11 cellular contexts compared by ENCODE assay signal in the genomic region with DNA sequence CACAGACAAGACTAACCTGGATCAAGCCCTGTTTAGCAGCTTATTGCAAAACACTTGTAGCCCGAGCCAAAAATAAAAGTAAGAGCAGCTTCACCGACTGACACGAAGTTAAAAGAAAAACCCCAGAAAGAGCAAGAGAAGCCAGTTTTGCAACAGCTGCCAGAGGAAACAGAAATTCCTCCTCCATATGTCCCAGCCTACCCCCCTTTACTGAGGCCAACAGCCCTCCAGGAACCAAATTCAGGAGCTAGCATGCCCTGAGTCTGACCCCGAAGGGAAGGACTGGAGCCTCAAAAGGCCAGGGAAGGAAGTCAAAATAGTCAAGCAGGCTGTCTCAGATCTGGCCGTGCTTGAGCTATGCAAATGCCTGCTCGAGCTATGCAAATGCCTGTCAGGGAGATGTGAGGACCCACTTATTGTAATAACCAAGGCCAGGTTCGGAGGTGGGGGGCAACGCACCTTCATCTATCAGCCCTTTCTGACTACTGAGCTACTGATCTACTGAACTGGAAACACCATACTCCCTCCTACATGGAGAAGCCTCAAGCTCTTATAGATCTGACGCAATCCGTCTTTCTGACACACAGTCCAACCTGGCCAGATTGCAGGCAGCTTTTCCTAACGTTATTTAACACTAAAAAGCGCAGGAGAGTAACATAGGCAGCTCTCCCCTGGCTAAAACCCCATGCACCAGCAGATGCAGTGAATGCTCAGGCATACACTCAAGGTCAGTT. TPM values are rescaled to one million over a fixed set of nuclear protein-coding genes. Genes with fewer than 3 reads are reported as not detected.
A peak's percentile ranks its signal among the peaks of the same experiment; 100 is the strongest.
DNase-seq lines count a peak whose midpoint lies in the region; ATAC-seq and TF ChIP-seq lines count a peak whose summit lies in the region.
"Had no signal": no experiment of that assay in that cellular context is flagged by ENCODE, and none has a peak within 500 bp of the region (broad histone marks: within the 10 kb centered on the region; RNA-seq: fewer than 3 reads in every experiment).

No MANE protein-coding gene starts in this region.

- H3K4me3 Mint-ChIP-seq in Calu3 (ENCODE audit: low read depth, unreplicated experiment) (no peak overlapping the region), nephron progenitor cell (peak overlapping the region; percentile 59)
- H3K4me3 Mint-ChIP-seq in naive thymus-derived CD8-positive, alpha-beta T cell: no peak overlapping the region

- H3K9me3 Mint-ChIP-seq in Calu3 (ENCODE audit: low read depth, unreplicated experiment) (no peaks in the 10 kb centered on the region), nephron progenitor cell (peaks cover 3% of the 10 kb centered on the region)
- peaks cover 0 to 2% (median 0%) of the 10 kb centered on the region in 9 donors for H3K9me3 Mint-ChIP-seq in naive thymus-derived CD8-positive, alpha-beta T cell

- peaks cover 0 to 7% (median 0%) of the 10 kb centered on the region in 3 donors for H3K27me3 ChIP-seq in gastrocnemius medialis

- no peak for ATAC-seq in HG03159 (IDR thresholded peaks at IDR 0.05; ENCODE audit: unreplicated experiment)
- ATAC-seq in gastrocnemius medialis: no peak
- no peak for ATAC-seq in naive thymus-derived CD8-positive, alpha-beta T cell

- H3K9me3 ChIP-seq in gastrocnemius medialis: no peaks in the 10 kb centered on the region

- H3K4me1 Mint-ChIP-seq in Calu3 (ENCODE audit: low read depth, unreplicated experiment): peaks cover 14% of the 10 kb centered on the region
- peaks cover 74% of the 10 kb centered on the region for H3K4me1 Mint-ChIP-seq in nephron progenitor cell
- H3K4me1 Mint-ChIP-seq in naive thymus-derived CD8-positive, alpha-beta T cell: peaks cover 0 to 11% (median 7%) of the 10 kb centered on the region in 4 donors

- H3K27ac Mint-ChIP-seq in Calu3 (ENCODE audit: unreplicated experiment) (no peak overlapping the region), nephron progenitor cell (peak overlapping the region; percentile 74)
- no peak overlapping the region for H3K27ac Mint-ChIP-seq in naive thymus-derived CD8-positive, alpha-beta T cell

- DNase-seq in Calu3 (peak; percentile 25), NAMALWA (ENCODE audit: low spot score) (peak; percentile 31), epithelial cell of esophagus (ENCODE audit: low read depth) (peak; percentile 54), nephron progenitor cell (no peak), gastrocnemius medialis (no peak), NCI-H1436 treated with DMSO at 0.1 percent for 48 hours (lab: John Stamatoyannopoulos, UW) (no peak)
- no peak for DNase-seq in naive thymus-derived CD8-positive, alpha-beta T cell
- DNase-seq: islet precursor cell, NCI-H1105 treated with DMSO at 0.1 percent for 48 hours had no signal

- H3K36me3 ChIP-seq in gastrocnemius medialis: no peaks in the 10 kb centered on the region

- H3K27ac ChIP-seq in gastrocnemius medialis: no peak overlapping the region
- H3K27ac ChIP-seq: VCaP had no signal

- H3K27me3 Mint-ChIP-seq in Calu3 (ENCODE audit: unreplicated experiment): peaks cover 50% of the 10 kb centered on the region
- H3K27me3 Mint-ChIP-seq in nephron progenitor cell (ENCODE audit: low read depth, poor library complexity): peaks cover 8% of the 10 kb centered on the region
- peaks cover 8 to 45% (median 20%) of the 10 kb centered on the region in 5 donors for H3K27me3 Mint-ChIP-seq in naive thymus-derived CD8-positive, alpha-beta T cell

- in situ Hi-C loops in gastrocnemius medialis (cut with MboI; ENCODE audit: low sequenced_read_pairs in 4 of 4): no loop called here

- CTCF ChIA-PET in Calu3 (lab: Charles Lee): interaction anchor here (0.7 to 0.9 kb wide), 4 partner anchors 11 to 375 kb away, joined by 3 to 7 read pairs (median 3); partner anchors contain the start of genes KCNC3 and NUP62

- TF ChIP-seq POLR2A in gastrocnemius medialis (IDR thresholded peaks at IDR 0.05): no peak

- no peak overlapping the region for H3K4me3 ChIP-seq in epithelial cell of esophagus (ENCODE audit: low read length)
- H3K4me3 ChIP-seq in gastrocnemius medialis: no peak overlapping the region

- POLR2A ChIA-PET in naive thymus-derived CD8-positive, alpha-beta T cell (lab: Charles Lee): no interaction called here

- H3K4me1 ChIP-seq in gastrocnemius medialis: no peaks in the 10 kb centered on the region

- TF ChIP-seq CTCF in Calu3 (IDR thresholded peaks at IDR 0.05; ENCODE audit: unreplicated experiment) (no peak), epithelial cell of esophagus (IDR thresholded peaks at IDR 0.05; ENCODE audit: insufficient read depth, low read depth, low read length, missing control alignments) (no peak), nephron progenitor cell (IDR thresholded peaks at IDR 0.05) (no peak), gastrocnemius medialis (IDR thresholded peaks at IDR 0.05 in 4 of 5, conservative IDR thresholded peaks at IDR 0.05 in 1 of 5) (no peak)

- intact Hi-C loops in Calu3 (cut with micrococcal nuclease; ENCODE audit: unreplicated experiment): no loop called here
- intact Hi-C loops in gastrocnemius medialis (cut with DNase I; ENCODE audit: low total_unique reads): no loop called here

- BruUV-seq in Calu3 (replicated peaks; lab: Mats Ljungman, UMichigan): no TSS peak

- H3K36me3 Mint-ChIP-seq in Calu3 (ENCODE audit: insufficient read depth, unreplicated experiment): peaks cover 4% of the 10 kb centered on the region
- no peaks in the 10 kb centered on the region for H3K36me3 Mint-ChIP-seq in nephron progenitor cell (ENCODE audit: low read depth)
- H3K36me3 Mint-ChIP-seq in naive thymus-derived CD8-positive, alpha-beta T cell: no peaks in the 10 kb centered on the region

RNA-seq across cellular contexts. Expression of gene SIGLEC11, which starts 6.7 kb away (rescaled TPM):
- total RNA-seq in Calu3 (2022) (not detected in 2 replicates), gastrocnemius medialis (under 1 TPM in 3 of 4 donors, not detected in 1; 0.15 to 0.42 (median 0.25) TPM)
- not detected for total RNA-seq in naive thymus-derived CD8-positive, alpha-beta T cell
- polyA plus RNA-seq in naive thymus-derived CD8-positive, alpha-beta T cell: not detected

RNA-seq across cellular contexts. Expression of gene NUP62, which starts 25.0 kb away (rescaled TPM):
- total RNA-seq in Calu3 (2022) (116 and 124 TPM in 2 replicates), gastrocnemius medialis (10 to 100 TPM; 32.8 to 38.0 (median 36.3) TPM)
- 10 to 100 TPM; 53.9 to 61.4 TPM for total RNA-seq in naive thymus-derived CD8-positive, alpha-beta T cell
- polyA plus RNA-seq in naive thymus-derived CD8-positive, alpha-beta T cell: 10 to 100 TPM; 38.5 to 54.5 (median 49.1) TPM

RNA-seq across cellular contexts. Expression of gene ATF5, which starts 25.3 kb away (rescaled TPM):
- total RNA-seq in Calu3 (2022) (30.7 and 40.6 TPM in 2 replicates), gastrocnemius medialis (10 to 100 TPM in 1 of 4 donors, 1 to 10 TPM in 3; 6.4 to 10.8 (median 9.0) TPM)
- total RNA-seq in naive thymus-derived CD8-positive, alpha-beta T cell: 1 to 10 TPM; 8.4 to 9.2 TPM
- under 1 TPM; 0.71 to 0.97 (median 0.84) TPM for polyA plus RNA-seq in naive thymus-derived CD8-positive, alpha-beta T cell

RNA-seq across cellular contexts. Expression of gene IL4I1, which starts 57.6 kb away (rescaled TPM):
- total RNA-seq in Calu3 (2022) (8.2 and 10.7 TPM in 2 replicates), gastrocnemius medialis (1 to 10 TPM in 1 of 4 donors, under 1 TPM in 1, not detected in 2; 0.15 to 1.1 TPM)
- 1 to 10 TPM in 1 of 2 experiments, under 1 TPM in 1; 0.85 to 1.1 TPM for total RNA-seq in naive thymus-derived CD8-positive, alpha-beta T cell
- under 1 TPM; 0.24 to 0.26 (median 0.25) TPM for polyA plus RNA-seq in naive thymus-derived CD8-positive, alpha-beta T cell

Comparison
In these comparisons a context has a peak if more than half of its experiments do, and no peak if none do; other contexts are left out.
1. DNase-seq: peak in Calu3 (single experiment), NAMALWA (single experiment) and epithelial cell of esophagus (single experiment); none in nephron progenitor cell (single experiment), gastrocnemius medialis (0 of 2), naive thymus-derived CD8-positive, alpha-beta T cell (0 of 10) and NCI-H1436 treated with DMSO at 0.1 percent for 48 hours (single experiment).